ENCODE assay signal across 29 cellular contexts in genomic region chr10:78808736-78809135, GRCh38.
"Had no signal": no experiment of that assay in that cellular context is flagged by ENCODE, and none has a peak within 500 bp of the region (broad histone marks: within the 10 kb centered on the region; RNA-seq: fewer than 3 reads in every experiment).

No MANE protein-coding gene starts in this region.

- H3K4me1 Mint-ChIP-seq: activated CD4-positive, alpha-beta T cell treated with anti-CD3 and anti-CD28 coated beads for 36 hours; activated CD4-positive, alpha-beta T cell treated with anti-CD3 and anti-CD28 coated beads, Interleukin-2, amount 10 ng/mL, durations not matched to agents 24 days and 14 days; activated CD8-positive, alpha-beta memory T cell treated with anti-CD3 and anti-CD28 coated beads, Interleukin-2, amount 10 ng/mL, durations not matched to agents 7 days and 5 days; activated naive CD4-positive, alpha-beta T cell treated with anti-CD3 and anti-CD28 coated beads, Interleukin-2, amount 50 U/mL, for 24 hours; activated naive CD8-positive, alpha-beta T cell treated with anti-CD3 and anti-CD28 coated beads for 36 hours; activated naive CD8-positive, alpha-beta T cell treated with anti-CD3 and anti-CD28 coated beads, Interleukin-2, amount 50 U/mL, for 24 hours had no signal

- H3K27ac Mint-ChIP-seq: activated CD4-positive, alpha-beta memory T cell treated with anti-CD3 and anti-CD28 coated beads for 36 hours; activated CD4-positive, alpha-beta T cell treated with anti-CD3 and anti-CD28 coated beads for 36 hours; activated CD4-positive, alpha-beta T cell treated with anti-CD3 and anti-CD28 coated beads, Interleukin-2, amount 10 ng/mL, durations not matched to agents 24 days and 14 days; activated CD8-positive, alpha-beta memory T cell treated with anti-CD3 and anti-CD28 coated beads, Interleukin-2, amount 10 ng/mL, durations not matched to agents 7 days and 5 days; activated CD8-positive, alpha-beta T cell treated with anti-CD3 and anti-CD28 coated beads, Interleukin-2, amount 10 ng/mL, durations not matched to agents 7 days and 5 days; activated naive CD4-positive, alpha-beta T cell treated with anti-CD3 and anti-CD28 coated beads for 36 hours; activated naive CD4-positive, alpha-beta T cell treated with anti-CD3 and anti-CD28 coated beads, Interleukin-2, amount 50 U/mL, for 24 hours; activated naive CD8-positive, alpha-beta T cell treated with anti-CD3 and anti-CD28 coated beads for 36 hours; activated naive CD8-positive, alpha-beta T cell treated with anti-CD3 and anti-CD28 coated beads, Interleukin-2, amount 50 U/mL, for 24 hours; activated T-helper 1 cell treated with anti-CD3 and anti-CD28 coated beads, Interleukin-12 subunit alpha, Interleukin-12 subunit beta, Interleukin-2, Interleukin-4 antibody, amounts not matched to agents 30 ng/mL and 10 ng/mL and 1 ng/mL, durations not matched to agents 14 hours and 24 hours and 36 hours; activated T-helper 2 cell treated with anti-CD3 and anti-CD28 coated beads, Interferon-gamma antibody, Interleukin-2, Interleukin-4, amounts not matched to agents 10 μg/mL and 5 μg/mL and 100 μg/mL, durations not matched to agents 14 hours and 24 hours and 36 hours; dendritic cell treated with granulocyte-macrophage colony-stimulating factor and Interleukin-4, amounts not matched to agents 40 ng/mL and 50 ng/mL, for 4 days; endodermal cell had no signal

- H3K27me3 ChIP-seq: adrenal gland, body of pancreas, dorsolateral prefrontal cortex had no signal

- H3K36me3 ChIP-seq: adrenal gland had no signal

- H3K4me3 Mint-ChIP-seq: activated CD4-positive, alpha-beta memory T cell treated with anti-CD3 and anti-CD28 coated beads for 36 hours; activated CD4-positive, alpha-beta T cell treated with anti-CD3 and anti-CD28 coated beads for 36 hours; activated CD4-positive, alpha-beta T cell treated with anti-CD3 and anti-CD28 coated beads, Interleukin-2, amount 10 ng/mL, durations not matched to agents 24 days and 14 days; activated CD8-positive, alpha-beta memory T cell treated with anti-CD3 and anti-CD28 coated beads, Interleukin-2, amount 10 ng/mL, durations not matched to agents 7 days and 5 days; activated CD8-positive, alpha-beta T cell treated with anti-CD3 and anti-CD28 coated beads, Interleukin-2, amount 10 ng/mL, durations not matched to agents 7 days and 5 days; activated naive CD4-positive, alpha-beta T cell treated with anti-CD3 and anti-CD28 coated beads for 36 hours; activated naive CD4-positive, alpha-beta T cell treated with anti-CD3 and anti-CD28 coated beads, Interleukin-2, amount 50 U/mL, for 24 hours; activated naive CD8-positive, alpha-beta T cell treated with anti-CD3 and anti-CD28 coated beads for 36 hours; activated naive CD8-positive, alpha-beta T cell treated with anti-CD3 and anti-CD28 coated beads, Interleukin-2, amount 50 U/mL, for 24 hours; activated T-helper 1 cell treated with anti-CD3 and anti-CD28 coated beads, Interleukin-12 subunit alpha, Interleukin-12 subunit beta, Interleukin-2, Interleukin-4 antibody, amounts not matched to agents 30 ng/mL and 10 ng/mL and 1 ng/mL, durations not matched to agents 14 hours and 24 hours and 36 hours; dendritic cell treated with granulocyte-macrophage colony-stimulating factor and Interleukin-4, amounts not matched to agents 40 ng/mL and 50 ng/mL, for 4 days; endodermal cell had no signal

- H3K4me3 ChIP-seq: adrenal gland, body of pancreas, coronary artery, dorsolateral prefrontal cortex had no signal

- H3K9me3 ChIP-seq: adrenal gland, body of pancreas had no signal

- H3K27ac ChIP-seq: adrenal gland, body of pancreas, coronary artery, dorsolateral prefrontal cortex had no signal

- H3K9me3 Mint-ChIP-seq: activated CD4-positive, alpha-beta memory T cell treated with anti-CD3 and anti-CD28 coated beads for 36 hours; activated CD4-positive, alpha-beta T cell treated with anti-CD3 and anti-CD28 coated beads, Interleukin-2, amount 10 ng/mL, durations not matched to agents 24 days and 14 days; activated naive CD4-positive, alpha-beta T cell treated with anti-CD3 and anti-CD28 coated beads for 36 hours; activated naive CD4-positive, alpha-beta T cell treated with anti-CD3 and anti-CD28 coated beads, Interleukin-2, amount 50 U/mL, for 24 hours; activated naive CD8-positive, alpha-beta T cell treated with anti-CD3 and anti-CD28 coated beads for 36 hours; activated naive CD8-positive, alpha-beta T cell treated with anti-CD3 and anti-CD28 coated beads, Interleukin-2, amount 50 U/mL, for 24 hours; activated T-helper 1 cell treated with anti-CD3 and anti-CD28 coated beads, Interleukin-12 subunit alpha, Interleukin-12 subunit beta, Interleukin-2, Interleukin-4 antibody, amounts not matched to agents 30 ng/mL and 10 ng/mL and 1 ng/mL, durations not matched to agents 14 hours and 24 hours and 36 hours; activated T-helper 2 cell treated with anti-CD3 and anti-CD28 coated beads, Interferon-gamma antibody, Interleukin-2, Interleukin-4, amounts not matched to agents 10 μg/mL and 5 μg/mL and 100 μg/mL, durations not matched to agents 14 hours and 24 hours and 36 hours; dendritic cell treated with granulocyte-macrophage colony-stimulating factor and Interleukin-4, amounts not matched to agents 40 ng/mL and 50 ng/mL, for 4 days; endodermal cell had no signal

- H3K36me3 Mint-ChIP-seq: activated CD4-positive, alpha-beta memory T cell treated with anti-CD3 and anti-CD28 coated beads for 36 hours; activated CD8-positive, alpha-beta memory T cell treated with anti-CD3 and anti-CD28 coated beads, Interleukin-2, amount 10 ng/mL, durations not matched to agents 7 days and 5 days; activated naive CD4-positive, alpha-beta T cell treated with anti-CD3 and anti-CD28 coated beads, Interleukin-2, amount 50 U/mL, for 24 hours; activated naive CD8-positive, alpha-beta T cell treated with anti-CD3 and anti-CD28 coated beads for 36 hours had no signal

- H3K27me3 Mint-ChIP-seq: activated CD4-positive, alpha-beta T cell treated with anti-CD3 and anti-CD28 coated beads, Interleukin-2, amount 10 ng/mL, durations not matched to agents 24 days and 14 days; activated naive CD8-positive, alpha-beta T cell treated with anti-CD3 and anti-CD28 coated beads for 36 hours had no signal

- DNase-seq: activated CD4-positive, alpha-beta memory T cell treated with anti-CD3 and anti-CD28 coated beads for 36 hours; activated CD4-positive, alpha-beta T cell treated with anti-CD3 and anti-CD28 coated beads for 36 hours; activated CD4-positive, alpha-beta T cell treated with anti-CD3 and anti-CD28 coated beads, Interleukin-2, amount 10 ng/mL, durations not matched to agents 24 days and 14 days; activated CD4-positive, CD25-positive, alpha-beta regulatory T cell; activated CD4-positive, CD25-positive, alpha-beta regulatory T cell treated with anti-CD3 and anti-CD28 coated beads, Interleukin-2, amount 50 U/mL, for 72 hours; activated CD8-positive, alpha-beta memory T cell treated with anti-CD3 and anti-CD28 coated beads, Interleukin-2, amount 10 ng/mL, durations not matched to agents 7 days and 5 days; activated CD8-positive, alpha-beta memory T cell treated with anti-CD3 and anti-CD28 coated beads, Interleukin-2, amount 50 U/mL, for 4 hours; activated CD8-positive, alpha-beta T cell treated with anti-CD3 and anti-CD28 coated beads, Interleukin-2, amount 10 ng/mL, durations not matched to agents 7 days and 5 days; activated effector memory CD4-positive, alpha-beta T cell treated with anti-CD3 and anti-CD28 coated beads, Interleukin-2, amount 50 U/mL, for 16 hours; activated naive CD4-positive, alpha-beta T cell treated with anti-CD3 and anti-CD28 coated beads for 36 hours; activated naive CD8-positive, alpha-beta T cell treated with anti-CD3 and anti-CD28 coated beads for 36 hours; activated naive CD8-positive, alpha-beta T cell treated with anti-CD3 and anti-CD28 coated beads, Interleukin-2, amount 50 U/mL, for 24 hours; activated T-cell treated with anti-CD3 and anti-CD28 coated beads, Interleukin-2, amount 50 U/mL, for 1 hour; activated T-cell treated with anti-CD3 and anti-CD28 coated beads, Interleukin-2, amount 50 U/mL, for 48 hours; adrenal gland; amygdala; aorta; body of pancreas; caudate nucleus; dorsolateral prefrontal cortex; effector memory CD4-positive, alpha-beta T cell; endodermal cell; foreskin fibroblast; T-helper 2 cell had no signal
